ENCODE assay signal across 1 cellular context in genomic region chr2:200566596-200566995, GRCh38. TPM values are rescaled to one million over a fixed set of nuclear protein-coding genes. Genes with fewer than 3 reads are reported as not detected.
"Had no signal": no experiment of that assay in that cellular context is flagged by ENCODE, and none has a peak within 500 bp of the region (broad histone marks: within the 10 kb centered on the region; RNA-seq: fewer than 3 reads in every experiment).

No MANE protein-coding gene starts in this region.

RNA-seq across cellular contexts. Expression of gene AOX1, which starts 19.2 kb away (rescaled TPM):
- total RNA-seq: G401 had no signal
